Comparison of ENCODE assay signal across 12 cellular contexts in the genomic region with DNA sequence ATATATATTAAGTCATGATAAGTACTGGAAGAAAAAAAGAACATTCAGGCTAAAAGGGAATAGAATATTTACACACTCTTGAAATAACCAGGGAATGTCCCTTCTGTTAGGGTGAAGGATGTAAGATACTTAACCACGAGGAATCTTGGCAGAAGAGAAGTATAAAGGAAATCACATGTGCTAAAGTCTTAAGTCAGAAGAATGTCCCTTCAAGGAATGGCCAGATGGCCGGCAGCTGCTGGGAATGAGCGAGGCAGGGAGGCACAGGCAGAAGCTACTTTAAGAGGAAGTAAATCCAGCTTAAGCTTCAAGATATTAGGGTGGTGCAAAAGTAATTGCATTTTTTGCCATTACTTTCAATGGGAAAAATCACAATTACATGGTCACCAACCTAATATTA. TPM values are rescaled to one million over a fixed set of nuclear protein-coding genes. Genes with fewer than 3 reads are reported as not detected.
DNase-seq lines count a peak whose midpoint lies in the region; ATAC-seq and TF ChIP-seq lines count a peak whose summit lies in the region.
"Had no signal": no experiment of that assay in that cellular context is flagged by ENCODE, and none has a peak within 500 bp of the region (broad histone marks: within the 10 kb centered on the region; RNA-seq: fewer than 3 reads in every experiment).

No MANE protein-coding gene starts in this region.

- H3K9me3 ChIP-seq in left lung: no peaks in the 10 kb centered on the region
- H3K9me3 ChIP-seq in tibial artery: no peaks in the 10 kb centered on the region
- H3K9me3 ChIP-seq: breast epithelium had no signal

- H3K36me3 ChIP-seq in left lung (no peaks in the 10 kb centered on the region), tibial artery (no peaks in the 10 kb centered on the region)
- H3K36me3 ChIP-seq: breast epithelium had no signal

- H3K36me3 Mint-ChIP-seq in stimulated activated memory B cell treated with anti-CD40 and anti-IgM and Interleukin-4, amounts not matched to agents 10 μg/mL and 1 μg/mL and 100 μg/mL, for 72 hours: no peaks in the 10 kb centered on the region
- H3K36me3 Mint-ChIP-seq: naive B cell had no signal

- H3K4me3 Mint-ChIP-seq in stimulated activated memory B cell treated with anti-CD40 and anti-IgM and Interleukin-4, amounts not matched to agents 10 μg/mL and 1 μg/mL and 100 μg/mL, for 72 hours: no peak overlapping the region
- H3K4me3 Mint-ChIP-seq: naive B cell, T-helper 17 cell had no signal

- no peak overlapping the region for H3K4me3 ChIP-seq in HFF-Myc (replicated peaks; ENCODE audit: low read depth, low read length)
- H3K4me3 ChIP-seq in choroid plexus epithelial cell (ENCODE audit: low read depth, low read length): no peak overlapping the region
- no peak overlapping the region for H3K4me3 ChIP-seq in left lung
- no peak overlapping the region for H3K4me3 ChIP-seq in tibial artery
- H3K4me3 ChIP-seq: breast epithelium had no signal

- ATAC-seq in left lung: peak; percentile 58
- ATAC-seq in stimulated activated memory B cell treated with anti-CD40 and anti-IgM and Interleukin-4, amounts not matched to agents 10 μg/mL and 1 μg/mL and 100 μg/mL, for 72 hours: no peak
- no peak for ATAC-seq in HG03159 (IDR thresholded peaks at IDR 0.05; ENCODE audit: unreplicated experiment)
- ATAC-seq: T-helper 17 cell had no signal

- H3K27me3 Mint-ChIP-seq in stimulated activated memory B cell treated with anti-CD40 and anti-IgM and Interleukin-4, amounts not matched to agents 10 μg/mL and 1 μg/mL and 100 μg/mL, for 72 hours: no peaks in the 10 kb centered on the region
- H3K27me3 Mint-ChIP-seq: naive B cell, T-helper 17 cell had no signal

- TF ChIP-seq CTCF in HFF-Myc (IDR thresholded peaks at IDR 0.05; ENCODE audit: low read depth, low read length, missing control alignments) (no peak), choroid plexus epithelial cell (conservative IDR thresholded peaks at IDR 0.05; ENCODE audit: low read depth, low read length) (no peak), left lung (IDR thresholded peaks at IDR 0.05) (no peak), tibial artery (IDR thresholded peaks at IDR 0.05) (no peak)

- H3K27ac ChIP-seq in left lung: peak overlapping the region in 1 of 2 donors; percentile 69
- no peak overlapping the region for H3K27ac ChIP-seq in tibial artery

- H3K4me1 ChIP-seq in left lung (no peaks in the 10 kb centered on the region), tibial artery (peaks cover 0 to 5% (median under 1%) of the 10 kb centered on the region in 4 donors)
- H3K4me1 ChIP-seq: breast epithelium had no signal

- intact Hi-C loops in left lung (cut with DNase I): no loop called here
- intact Hi-C loops in tibial artery (cut with DNase I; ENCODE audit: low total_unique reads): no loop called here

- no peak overlapping the region for H3K27ac Mint-ChIP-seq in stimulated activated memory B cell treated with anti-CD40 and anti-IgM and Interleukin-4, amounts not matched to agents 10 μg/mL and 1 μg/mL and 100 μg/mL, for 72 hours
- H3K27ac Mint-ChIP-seq: naive B cell, T-helper 17 cell had no signal

- no peaks in the 10 kb centered on the region for H3K9me3 Mint-ChIP-seq in stimulated activated memory B cell treated with anti-CD40 and anti-IgM and Interleukin-4, amounts not matched to agents 10 μg/mL and 1 μg/mL and 100 μg/mL, for 72 hours
- H3K9me3 Mint-ChIP-seq: naive B cell had no signal

- H3K4me1 Mint-ChIP-seq in stimulated activated memory B cell treated with anti-CD40 and anti-IgM and Interleukin-4, amounts not matched to agents 10 μg/mL and 1 μg/mL and 100 μg/mL, for 72 hours: no peaks in the 10 kb centered on the region
- H3K4me1 Mint-ChIP-seq: naive B cell, T-helper 17 cell had no signal

- DNase-seq in HFF-Myc (ENCODE audit: extremely low read depth, low read depth) (peak; percentile 95), choroid plexus epithelial cell (ENCODE audit: low read depth) (peak; percentile 96), left lung (peak; percentile 39 to 48), tibial artery (peak; percentile 77 to 78), GM19240 (ENCODE audit: insufficient read length, low spot score) (no peak)
- DNase-seq: GF-D8; naive B cell; stimulated activated CD4-positive, alpha-beta T cell treated with anti-CD3 and anti-CD28 coated beads, Interleukin-4, amount 100 ng/mL, for 1 hour; T-helper 17 cell had no signal

- H3K27me3 ChIP-seq in left lung (no peaks in the 10 kb centered on the region), tibial artery (no peaks in the 10 kb centered on the region)
- H3K27me3 ChIP-seq: breast epithelium had no signal

RNA-seq across cellular contexts. Expression of gene CCDC102B, which starts 5.5 kb away (rescaled TPM):
- 10 to 100 TPM; 60.7 to 78.3 TPM for total RNA-seq in left lung
